ENCODE assay signal across 9 cellular contexts in genomic region chr19:49589391-49589790, GRCh38. TPM values are rescaled to one million over a fixed set of nuclear protein-coding genes. Genes with fewer than 3 reads are reported as not detected.
DNase-seq lines count a peak whose midpoint lies in the region; ATAC-seq, FAIRE-seq and TF ChIP-seq lines count a peak whose summit lies in the region.
"Had no signal": no experiment of that assay in that cellular context is flagged by ENCODE, and none has a peak within 500 bp of the region (broad histone marks: within the 10 kb centered on the region; RNA-seq: fewer than 3 reads in every experiment).

No MANE protein-coding gene starts in this region.

- TF ChIP-seq CTCF in K562 (IDR thresholded peaks at IDR 0.05 in 2 of 3, conservative IDR thresholded peaks at IDR 0.05 in 1 of 3; ENCODE audit: insufficient read depth in 2 of 3, low read depth in 1 of 3, low read length in 3 of 3) (no peak), nephron (IDR thresholded peaks at IDR 0.05; ENCODE audit: unreplicated experiment in 3 of 3) (no peak), GM10248 (IDR thresholded peaks at IDR 0.05; ENCODE audit: control extremely low read depth, extremely low read depth, low read depth, missing control alignments) (no peak)

- in situ Hi-C loops in K562 (cut with MboI) = no loop called here

- no peak for TF ChIP-seq POLR2A in K562 (conservative IDR thresholded peaks at IDR 0.05)

- no peaks in the 10 kb centered on the region for H3K9me3 ChIP-seq in K562 (replicated peaks; ENCODE audit: control insufficient read depth, insufficient read depth, low read depth, low read length)
- H3K9me3 ChIP-seq: HAP-1 had no signal

- no TSS peak for BruUV-seq in K562 (replicated peaks; lab: Mats Ljungman, UMichigan)

- H3K27me3 ChIP-seq in K562 (ENCODE audit: control insufficient read depth in 2 of 2, insufficient read depth in 2 of 2, low read length in 2 of 2) = no peaks in the 10 kb centered on the region

- H3K4me3 ChIP-seq in K562 = no peak overlapping the region

- CTCF ChIA-PET in K562 (lab: Yijun Ruan, JAX; ENCODE audit: low intra/inter-chr PET ratio) = interaction anchor here (0.6 kb wide), 1 partner anchor 57 kb away, joined by 3 read pairs; no protein-coding TSS in a partner anchor
- CTCF ChIA-PET in GM10248 (lab: Yijun Ruan, JAX) = interaction anchor here (2.4 kb wide), 1 partner anchor 19 kb away, joined by 12 read pairs; no protein-coding TSS in a partner anchor

- no peaks in the 10 kb centered on the region for H3K9me3 Mint-ChIP-seq in stimulated activated naive CD8-positive, alpha-beta T cell treated with anti-CD3 and anti-CD28 coated beads, Interleukin-15, Interleukin-2, amounts not matched to agents 100 ng/mL and 50 ng/mL, for 24 hours
- no peaks in the 10 kb centered on the region for H3K9me3 Mint-ChIP-seq in nephron

- peaks cover 34% of the 10 kb centered on the region for H3K4me1 Mint-ChIP-seq in stimulated activated naive CD8-positive, alpha-beta T cell treated with anti-CD3 and anti-CD28 coated beads, Interleukin-15, Interleukin-2, amounts not matched to agents 100 ng/mL and 50 ng/mL, for 24 hours (ENCODE audit: low read depth)
- peaks cover 20% of the 10 kb centered on the region for H3K4me1 Mint-ChIP-seq in nephron

- no peaks in the 10 kb centered on the region for H3K27me3 Mint-ChIP-seq in stimulated activated naive CD8-positive, alpha-beta T cell treated with anti-CD3 and anti-CD28 coated beads, Interleukin-15, Interleukin-2, amounts not matched to agents 100 ng/mL and 50 ng/mL, for 24 hours
- H3K27me3 Mint-ChIP-seq in nephron (ENCODE audit: low read depth) = peaks cover 4% of the 10 kb centered on the region

- peaks cover 9% of the 10 kb centered on the region for H3K36me3 ChIP-seq in K562 (ENCODE audit: control insufficient read depth, insufficient read depth, low read length)

- peaks cover 3% of the 10 kb centered on the region for H3K9me1 ChIP-seq in K562 (ENCODE audit: control insufficient read depth, insufficient read depth, low read length)

- H3K27ac Mint-ChIP-seq in stimulated activated naive CD8-positive, alpha-beta T cell treated with anti-CD3 and anti-CD28 coated beads, Interleukin-15, Interleukin-2, amounts not matched to agents 100 ng/mL and 50 ng/mL, for 24 hours = peak overlapping the region; percentile 13
- peak overlapping the region; percentile 78 to 95 (median 94) for H3K27ac Mint-ChIP-seq in nephron

- peak overlapping the region in 1 of 2 experiments; percentile 85; a peak in 1 of 4 replicates for H3K9ac ChIP-seq in K562 (ENCODE audit: insufficient read depth in 1 of 2, low read depth in 2 of 2, low read length in 2 of 2)

- H3K36me3 Mint-ChIP-seq in stimulated activated naive CD8-positive, alpha-beta T cell treated with anti-CD3 and anti-CD28 coated beads, Interleukin-15, Interleukin-2, amounts not matched to agents 100 ng/mL and 50 ng/mL, for 24 hours (ENCODE audit: low read depth) = peaks cover 11% of the 10 kb centered on the region
- H3K36me3 Mint-ChIP-seq in nephron (ENCODE audit: low read depth) = peaks cover 10% of the 10 kb centered on the region

- peak overlapping the region; percentile 70 for H3K4me2 ChIP-seq in K562 (ENCODE audit: insufficient read depth, low read length)

- H3K4me3 Mint-ChIP-seq in stimulated activated naive CD8-positive, alpha-beta T cell treated with anti-CD3 and anti-CD28 coated beads, Interleukin-15, Interleukin-2, amounts not matched to agents 100 ng/mL and 50 ng/mL, for 24 hours = no peak overlapping the region
- peak overlapping the region in 2 of 3 experiments; percentile 10 to 20 for H3K4me3 Mint-ChIP-seq in nephron

- H4K20me1 ChIP-seq in K562 (replicated peaks; ENCODE audit: control insufficient read depth, insufficient read depth, low read length) = peaks cover 6% of the 10 kb centered on the region; the same call in 1 of the 2 replicates

- intact Hi-C loops in K562 (cut with micrococcal nuclease) = no loop called here

- no peak for ATAC-seq in stimulated activated naive CD8-positive, alpha-beta T cell treated with anti-CD3 and anti-CD28 coated beads, Interleukin-15, Interleukin-2, amounts not matched to agents 100 U/mL and 50 U/mL, for 24 hours
- no peak for ATAC-seq in K562
- ATAC-seq in HG02623 (IDR thresholded peaks at IDR 0.05; ENCODE audit: unreplicated experiment) = no peak
- no peak for ATAC-seq in HG03571 (IDR thresholded peaks at IDR 0.05; ENCODE audit: unreplicated experiment)

- WGBS in K562 (ENCODE audit: insufficient coverage, low coverage, missing lambda C conversion rate) = 51% methylated on average over 4 of the region's 5 CpGs

- DNase-seq in stimulated activated naive CD8-positive, alpha-beta T cell treated with anti-CD3 and anti-CD28 coated beads, Interleukin-15, Interleukin-2, amounts not matched to agents 100 U/mL and 50 U/mL, for 24 hours = no peak
- DNase-seq in K562 (ENCODE audit: extremely low read depth in 1 of 4, low spot score in 3 of 4) (no peak), NCI-H524 (lab: John Stamatoyannopoulos, UW) (no peak), GM10248 (ENCODE audit: extremely low spot score) (no peak)

- peaks cover 10 to 42% of the 10 kb centered on the region in 2 experiments; a peak in 4 of 5 replicates for H3K4me1 ChIP-seq in K562 (replicated peaks in 1 of 2; ENCODE audit: control insufficient read depth in 2 of 2, insufficient read depth in 2 of 2, low read length in 2 of 2)
- H3K4me1 ChIP-seq: HAP-1 had no signal

- TF ChIP-seq EP300 in K562 (IDR thresholded peaks at IDR 0.05; ENCODE audit: low read length) = no peak

- H2AFZ ChIP-seq in K562 (ENCODE audit: low read depth, low read length) = peak overlapping the region; percentile 86

- POLR2A ChIA-PET in K562 (lab: Yijun Ruan, JAX) (interaction anchor here (1.7 to 3.5 kb wide), 2 partner anchors 9 to 93 kb away, joined by 6 to 30 read pairs; partner anchors contain the start of genes NOSIP, PRRG2 and RPS11), GM10248 (lab: Yijun Ruan, JAX) (interaction anchor here (0.7 kb wide), 1 partner anchor 225 kb away, joined by 7 read pairs; no protein-coding TSS in a partner anchor)

- peaks cover 36% of the 10 kb centered on the region for H3K79me2 ChIP-seq in K562 (ENCODE audit: control insufficient read depth, insufficient read depth, low read length)

- H3K27ac ChIP-seq in K562 (ENCODE audit: extremely low read depth, low read depth, low read length) = peak overlapping the region; percentile 30; the same call in 2 of the 3 replicates

- no peak for TF ChIP-seq RAD21 in K562 (CRISPR knock-in tag; conservative IDR thresholded peaks at IDR 0.05 in 1 of 2, IDR thresholded peaks at IDR 0.05 in 1 of 2)

- FAIRE-seq in K562 (lab: Jason Lieb, UNC) = peak; percentile 19

RNA-seq across cellular contexts. Expression of gene PRR12, which starts 1.6 kb away (rescaled TPM):
- 7.0 and 14.7 TPM in 2 replicates for total RNA-seq in K562 (2011; cell fraction: chromatin; rRNA removed; ENCODE audit: low replicate concordance)
- 4.5 and 4.9 TPM in 2 replicates for total RNA-seq in K562 (2011; cell fraction: nucleolus; rRNA removed)
- 5.6 and 6.6 TPM in 2 replicates for total RNA-seq in K562 (2011; cell fraction: nucleoplasm; rRNA removed)
- total RNA-seq in K562 (2014; rRNA removed) (1.5 and 2.8 TPM in 2 replicates), K562 (2014; rRNA removed; fragmentation: Illumina TruSeq; extraction: Trizol) (0.29 and 0.33 TPM in 2 replicates), K562 (2015; rRNA removed; fragmentation: Illumina TruSeq; extraction: Trizol) (0.98 and 1.7 TPM in 2 replicates), K562 (2021) (18.8 and 21.1 TPM in 2 replicates)
- polyA plus RNA-seq in K562 (2011; rRNA removed) (0.24 and 0.57 TPM in 2 replicates), K562 (2014; fragmentation: Illumina TruSeq; extraction: Trizol) (3.0 and 6.1 TPM in 2 replicates), K562 (2014; fragmentation: Nextera tagmentation; extraction: Ambion mirVana) (under 1 TPM; 0.01 TPM), K562 (2014; rRNA removed) (4.7 and 7.0 TPM in 2 replicates)
- 0.13 and 0.40 TPM in 2 replicates for polyA plus RNA-seq in K562 (2011; cell fraction: cytosol; rRNA removed)
- 1.9 and 3.1 TPM in 2 replicates for polyA plus RNA-seq in K562 (2011; cell fraction: nucleus; rRNA removed)
- 8.8 and 10.2 TPM in 2 replicates for polyA plus RNA-seq in K562 (2012)
- 0.21 and 0.25 TPM in 2 replicates for polyA minus RNA-seq in K562 (2011; rRNA and poly(A)+ RNA removed)
- polyA minus RNA-seq in K562 (2011; cell fraction: cytosol; rRNA and poly(A)+ RNA removed) = 3.7 and 5.3 TPM in 2 replicates
- 0.81 and 3.3 TPM in 2 replicates for polyA minus RNA-seq in K562 (2011; cell fraction: nucleus; rRNA and poly(A)+ RNA removed)

RNA-seq across cellular contexts. Expression of gene PRRG2, which starts 8.3 kb away (rescaled TPM):
- 2.2 TPM in 1 of 2 replicates, not detected in the other for total RNA-seq in K562 (2011; cell fraction: chromatin; rRNA removed; ENCODE audit: low replicate concordance)
- total RNA-seq in K562 (2011; cell fraction: nucleolus; rRNA removed) = 3.0 and 4.7 TPM in 2 replicates
- total RNA-seq in K562 (2011; cell fraction: nucleoplasm; rRNA removed) = 2.6 and 2.9 TPM in 2 replicates
- total RNA-seq in K562 (2014; rRNA removed) (0.73 and 2.3 TPM in 2 replicates), K562 (2014; rRNA removed; fragmentation: Illumina TruSeq; extraction: Trizol) (0.33 TPM in 1 of 2 replicates, not detected in the other), K562 (2015; rRNA removed; fragmentation: Illumina TruSeq; extraction: Trizol) (0.65 and 0.94 TPM in 2 replicates), K562 (2021) (1.1 TPM in 2 replicates)
- polyA plus RNA-seq in K562 (2011; rRNA removed) (0.13 and 0.20 TPM in 2 replicates), K562 (2014; fragmentation: Illumina TruSeq; extraction: Trizol) (0.12 and 0.36 TPM in 2 replicates), K562 (2014; fragmentation: Nextera tagmentation; extraction: Ambion mirVana) (under 1 TPM; 0.06 to 0.11 TPM), K562 (2014; rRNA removed) (1.1 and 1.4 TPM in 2 replicates)
- polyA plus RNA-seq in K562 (2011; cell fraction: cytosol; rRNA removed) = 0.29 and 1.2 TPM in 2 replicates
- 0.44 and 0.55 TPM in 2 replicates for polyA plus RNA-seq in K562 (2011; cell fraction: nucleus; rRNA removed)
- polyA plus RNA-seq in K562 (2012) = 0.35 and 0.48 TPM in 2 replicates
- polyA minus RNA-seq in K562 (2011; rRNA and poly(A)+ RNA removed) = 0.33 and 0.46 TPM in 2 replicates
- polyA minus RNA-seq in K562 (2011; cell fraction: cytosol; rRNA and poly(A)+ RNA removed) = 1.4 and 1.5 TPM in 2 replicates
- polyA minus RNA-seq in K562 (2011; cell fraction: nucleus; rRNA and poly(A)+ RNA removed) = 2.2 and 2.6 TPM in 2 replicates

RNA-seq across cellular contexts. Expression of gene NOSIP, which starts 9.0 kb away (rescaled TPM):
- 37.6 and 115 TPM in 2 replicates for total RNA-seq in K562 (2011; cell fraction: chromatin; rRNA removed; ENCODE audit: low replicate concordance)
- 84.5 and 91.1 TPM in 2 replicates for total RNA-seq in K562 (2011; cell fraction: nucleolus; rRNA removed)
- 70.0 and 84.8 TPM in 2 replicates for total RNA-seq in K562 (2011; cell fraction: nucleoplasm; rRNA removed)
- total RNA-seq in K562 (2014; rRNA removed) = 153 and 184 TPM in 2 replicates
- total RNA-seq in K562 (2014; rRNA removed; fragmentation: Illumina TruSeq; extraction: Trizol) = 29.5 and 44.9 TPM in 2 replicates
- 109 and 112 TPM in 2 replicates for total RNA-seq in K562 (2015; rRNA removed; fragmentation: Illumina TruSeq; extraction: Trizol)
- total RNA-seq in K562 (2021) = 118 and 130 TPM in 2 replicates
- 79.9 and 94.3 TPM in 2 replicates for polyA plus RNA-seq in K562 (2011; rRNA removed)
- polyA plus RNA-seq in K562 (2011; cell fraction: cytosol; rRNA removed) = 138 and 295 TPM in 2 replicates
- polyA plus RNA-seq in K562 (2011; cell fraction: nucleus; rRNA removed) = 106 and 158 TPM in 2 replicates
- 116 and 136 TPM in 2 replicates for polyA plus RNA-seq in K562 (2012)
- 56.7 and 111 TPM in 2 replicates for polyA plus RNA-seq in K562 (2014; fragmentation: Illumina TruSeq; extraction: Trizol)
- polyA plus RNA-seq in K562 (2014; fragmentation: Nextera tagmentation; extraction: Ambion mirVana) = 10 to 100 TPM; 14.4 to 42.1 TPM
- 147 and 151 TPM in 2 replicates for polyA plus RNA-seq in K562 (2014; rRNA removed)
- polyA minus RNA-seq in K562 (2011; rRNA and poly(A)+ RNA removed) = 47.8 and 60.4 TPM in 2 replicates
- 60.8 and 65.8 TPM in 2 replicates for polyA minus RNA-seq in K562 (2011; cell fraction: cytosol; rRNA and poly(A)+ RNA removed)
- 29.6 and 41.9 TPM in 2 replicates for polyA minus RNA-seq in K562 (2011; cell fraction: nucleus; rRNA and poly(A)+ RNA removed)

RNA-seq across cellular contexts. Expression of gene RRAS, which starts 50.6 kb away (rescaled TPM):
- total RNA-seq in K562 (2011; cell fraction: chromatin; rRNA removed; ENCODE audit: low replicate concordance) = 2.5 and 10.0 TPM in 2 replicates
- total RNA-seq in K562 (2011; cell fraction: nucleolus; rRNA removed) = 9.5 and 11.2 TPM in 2 replicates
- total RNA-seq in K562 (2011; cell fraction: nucleoplasm; rRNA removed) = 8.0 and 8.3 TPM in 2 replicates
- total RNA-seq in K562 (2014; rRNA removed) = 8.2 and 10.4 TPM in 2 replicates
- 1.5 and 1.7 TPM in 2 replicates for total RNA-seq in K562 (2014; rRNA removed; fragmentation: Illumina TruSeq; extraction: Trizol)
- total RNA-seq in K562 (2015; rRNA removed; fragmentation: Illumina TruSeq; extraction: Trizol) = 3.1 and 3.7 TPM in 2 replicates
- total RNA-seq in K562 (2021) = 8.3 and 9.3 TPM in 2 replicates
- polyA plus RNA-seq in K562 (2011; rRNA removed) = 15.4 and 16.4 TPM in 2 replicates
- 26.0 and 54.3 TPM in 2 replicates for polyA plus RNA-seq in K562 (2011; cell fraction: cytosol; rRNA removed)
- polyA plus RNA-seq in K562 (2011; cell fraction: nucleus; rRNA removed) = 19.7 and 39.0 TPM in 2 replicates
- 14.8 and 16.2 TPM in 2 replicates for polyA plus RNA-seq in K562 (2012)
- polyA plus RNA-seq in K562 (2014; fragmentation: Illumina TruSeq; extraction: Trizol) = 8.5 and 13.9 TPM in 2 replicates
- 1 to 10 TPM in 1 of 2 experiments, under 1 TPM in 1; 0.70 to 1.3 TPM for polyA plus RNA-seq in K562 (2014; fragmentation: Nextera tagmentation; extraction: Ambion mirVana)
- polyA plus RNA-seq in K562 (2014; rRNA removed) = 17.3 and 18.3 TPM in 2 replicates
- polyA minus RNA-seq in K562 (2011; rRNA and poly(A)+ RNA removed) = 1.2 and 2.7 TPM in 2 replicates
- polyA minus RNA-seq in K562 (2011; cell fraction: cytosol; rRNA and poly(A)+ RNA removed) = 5.5 and 8.4 TPM in 2 replicates
- polyA minus RNA-seq in K562 (2011; cell fraction: nucleus; rRNA and poly(A)+ RNA removed) = 2.0 TPM in 2 replicates

RNA-seq across cellular contexts. Expression of gene SCAF1, which starts 52.6 kb away (rescaled TPM):
- total RNA-seq in K562 (2011; cell fraction: chromatin; rRNA removed; ENCODE audit: low replicate concordance) = 11.3 and 31.0 TPM in 2 replicates
- total RNA-seq in K562 (2011; cell fraction: nucleolus; rRNA removed) = 16.8 and 21.8 TPM in 2 replicates
- 10.6 and 16.9 TPM in 2 replicates for total RNA-seq in K562 (2011; cell fraction: nucleoplasm; rRNA removed)
- total RNA-seq in K562 (2014; rRNA removed) (12.9 and 18.0 TPM in 2 replicates), K562 (2014; rRNA removed; fragmentation: Illumina TruSeq; extraction: Trizol) (2.5 and 2.8 TPM in 2 replicates), K562 (2015; rRNA removed; fragmentation: Illumina TruSeq; extraction: Trizol) (4.9 and 6.0 TPM in 2 replicates), K562 (2021) (75.5 and 79.0 TPM in 2 replicates)
- polyA plus RNA-seq in K562 (2011; rRNA removed) (3.7 and 4.3 TPM in 2 replicates), K562 (2014; fragmentation: Illumina TruSeq; extraction: Trizol) (9.7 and 22.5 TPM in 2 replicates), K562 (2014; fragmentation: Nextera tagmentation; extraction: Ambion mirVana) (under 1 TPM; 0.20 to 0.25 TPM), K562 (2014; rRNA removed) (11.4 and 14.6 TPM in 2 replicates)
- polyA plus RNA-seq in K562 (2011; cell fraction: cytosol; rRNA removed) = 5.1 and 6.3 TPM in 2 replicates
- 21.1 and 37.2 TPM in 2 replicates for polyA plus RNA-seq in K562 (2011; cell fraction: nucleus; rRNA removed)
- 36.5 and 39.5 TPM in 2 replicates for polyA plus RNA-seq in K562 (2012)
- 1.1 and 1.9 TPM in 2 replicates for polyA minus RNA-seq in K562 (2011; rRNA and poly(A)+ RNA removed)
- 7.8 and 12.0 TPM in 2 replicates for polyA minus RNA-seq in K562 (2011; cell fraction: cytosol; rRNA and poly(A)+ RNA removed)
- polyA minus RNA-seq in K562 (2011; cell fraction: nucleus; rRNA and poly(A)+ RNA removed) = 4.8 and 5.6 TPM in 2 replicates
